In the genomic region with DNA sequence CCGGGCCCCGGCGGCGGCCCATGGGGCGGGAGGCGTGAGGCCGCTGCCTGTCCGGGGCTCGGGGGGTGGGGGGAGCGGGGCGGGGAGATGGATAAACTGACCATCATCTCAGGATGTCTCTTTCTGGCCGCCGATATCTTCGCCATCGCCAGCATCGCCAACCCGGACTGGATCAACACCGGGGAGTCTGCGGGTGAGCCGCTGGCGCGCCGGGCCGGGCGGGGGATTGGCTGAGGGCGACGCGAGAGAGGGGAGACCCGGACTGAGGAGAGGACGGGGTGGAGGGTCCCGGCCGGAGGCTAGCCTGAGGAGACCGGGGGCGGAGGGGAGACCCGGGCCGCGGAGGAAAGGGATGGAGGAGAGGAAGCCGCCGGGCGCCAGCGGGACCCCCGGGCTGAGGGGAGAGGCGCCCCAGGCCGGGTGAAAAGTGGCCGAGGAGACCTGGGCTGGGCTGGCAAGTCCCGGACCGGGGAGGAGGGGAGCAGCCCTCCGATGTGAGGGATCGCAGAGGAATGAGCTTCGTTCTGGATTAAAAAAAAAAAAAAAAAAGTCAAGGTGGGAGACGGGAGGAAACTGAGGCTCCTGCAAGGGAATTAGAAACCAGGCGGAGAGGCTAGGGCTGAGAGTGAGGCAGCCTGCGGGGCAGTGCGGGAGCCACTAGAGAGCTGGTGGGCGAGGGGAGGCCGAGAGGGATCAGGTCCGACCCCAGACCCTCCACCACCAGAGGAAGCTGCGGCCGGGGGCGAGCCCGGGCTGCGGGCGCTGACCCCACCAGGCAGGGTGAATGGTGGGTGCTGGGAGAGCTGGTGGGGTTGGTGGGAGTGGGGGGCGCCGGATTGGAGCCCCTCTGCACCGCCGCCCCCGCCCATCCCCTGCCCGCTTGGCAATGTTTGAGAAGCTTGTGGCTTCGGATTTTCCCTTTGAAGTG, we compare ENCODE assay signal across 8 cellular contexts. TPM values are rescaled to one million over a fixed set of nuclear protein-coding genes. Genes with fewer than 3 reads are reported as not detected.
DNase-seq lines count a peak whose midpoint lies in the region; ATAC-seq and TF ChIP-seq lines count a peak whose summit lies in the region.

No MANE protein-coding gene starts in this region.

- H3K79me2 ChIP-seq in Loucy (ENCODE audit: insufficient read depth, low read length), result peaks cover 26% of the 10 kb centered on the region
- H3K79me2 ChIP-seq in hepatocyte, result peaks cover 51% of the 10 kb centered on the region

- H3K4me1 ChIP-seq in Loucy (ENCODE audit: insufficient read depth, low read length, poor library complexity, severe bottlenecking) (peaks cover 41% of the 10 kb centered on the region), hepatocyte (ENCODE audit: insufficient read depth) (peaks cover 4% of the 10 kb centered on the region)

- intact Hi-C loops in sciatic nerve (cut with DNase I), result loop anchor here (10.0 kb wide), 1 partner anchor 286 kb away; a partner anchor contains a TSS

- H3K27ac ChIP-seq in hepatocyte, result peak overlapping the region; percentile 58

- H3K36me3 Mint-ChIP-seq in activated naive CD8-positive, alpha-beta T cell treated with anti-CD3 and anti-CD28 coated beads for 36 hours, result peaks cover 7% of the 10 kb centered on the region

- H3K4me3 Mint-ChIP-seq in activated naive CD8-positive, alpha-beta T cell treated with anti-CD3 and anti-CD28 coated beads for 36 hours, result peak overlapping the region; percentile 92

- H3K9me3 ChIP-seq in Loucy (ENCODE audit: insufficient read depth, low read depth, low read length), result no peaks in the 10 kb centered on the region
- no peaks in the 10 kb centered on the region for H3K9me3 ChIP-seq in hepatocyte (ENCODE audit: low read depth)

- H3K36me3 ChIP-seq in Loucy (ENCODE audit: insufficient read depth, low read length) (no peaks in the 10 kb centered on the region), hepatocyte (replicated peaks; ENCODE audit: insufficient read depth, low read depth) (no peaks in the 10 kb centered on the region)

- DNase-seq in activated gamma-delta T cell (lab: John Stamatoyannopoulos, UW), result peak; percentile 22
- DNase-seq in activated gamma-delta T cell treated with Interleukin-2 at 50 U/mL for 16 hours, result no peak
- peak; percentile 34 for DNase-seq in activated naive CD8-positive, alpha-beta T cell treated with anti-CD3 and anti-CD28 coated beads for 36 hours
- peak; percentile 13 for DNase-seq in hepatocyte (ENCODE audit: low spot score)
- no peak for DNase-seq in sciatic nerve (ENCODE audit: low spot score)
- no peak for DNase-seq in NCI-H510A (lab: John Stamatoyannopoulos, UW)
- DNase-seq in NCI-H1436 (lab: John Stamatoyannopoulos, UW), result no peak

- H3K9me3 Mint-ChIP-seq in activated naive CD8-positive, alpha-beta T cell treated with anti-CD3 and anti-CD28 coated beads for 36 hours, result no peaks in the 10 kb centered on the region

- ATAC-seq in sciatic nerve, result peak; percentile 36

- WGBS in hepatocyte (ENCODE audit: low lambda C conversion rate, missing lambda C conversion rate), result 5% methylated on average over 28 of the region's 70 CpGs

- H4K20me1 ChIP-seq in Loucy (ENCODE audit: insufficient read depth, low read length, poor library complexity, severe bottlenecking), result peaks cover 19% of the 10 kb centered on the region
- H4K20me1 ChIP-seq in hepatocyte (ENCODE audit: insufficient read depth, poor library complexity, severe bottlenecking), result peaks cover 18% of the 10 kb centered on the region

- H3K9ac ChIP-seq in Loucy (ENCODE audit: low read depth, low read length, poor library complexity, severe bottlenecking), result peak overlapping the region; percentile 81

- peak overlapping the region; percentile 58 for H3K27ac Mint-ChIP-seq in activated naive CD8-positive, alpha-beta T cell treated with anti-CD3 and anti-CD28 coated beads for 36 hours

- H2AFZ ChIP-seq in Loucy (ENCODE audit: low read length) (peak overlapping the region; percentile 85), hepatocyte (peak overlapping the region; percentile 95)

- TF ChIP-seq CTCF in Loucy (conservative IDR thresholded peaks at IDR 0.05; ENCODE audit: low read length) (no peak), hepatocyte (IDR thresholded peaks at IDR 0.05; ENCODE audit: poor library complexity) (no peak)

- H3K4me2 ChIP-seq in Loucy (ENCODE audit: low read depth, low read length, poor library complexity, severe bottlenecking) (peak overlapping the region; percentile 97), hepatocyte (peak overlapping the region; percentile 99)

- H3K4me3 ChIP-seq in Loucy (ENCODE audit: low read length, poor library complexity, severe bottlenecking), result peak overlapping the region; percentile 92
- peak overlapping the region; percentile 94 for H3K4me3 ChIP-seq in hepatocyte

- 0 out of 2 replicates have a peak, but pooled peaks cover 3% of the 10 kb centered on the region for H3F3A ChIP-seq in Loucy (ENCODE audit: low read depth)

- H3K4me1 Mint-ChIP-seq in activated naive CD8-positive, alpha-beta T cell treated with anti-CD3 and anti-CD28 coated beads for 36 hours, result peaks cover 47% of the 10 kb centered on the region

- H3K9me2 ChIP-seq in Loucy (replicated peaks; ENCODE audit: low read depth, low read length), result no peaks in the 10 kb centered on the region
- no peaks in the 10 kb centered on the region for H3K9me2 ChIP-seq in hepatocyte (replicated peaks; ENCODE audit: insufficient read depth)

- no peaks in the 10 kb centered on the region for H3K27me3 ChIP-seq in Loucy (ENCODE audit: insufficient read depth, low read length, poor library complexity, severe bottlenecking)
- no peaks in the 10 kb centered on the region for H3K27me3 ChIP-seq in hepatocyte

- H3K27me3 Mint-ChIP-seq in activated naive CD8-positive, alpha-beta T cell treated with anti-CD3 and anti-CD28 coated beads for 36 hours, result no peaks in the 10 kb centered on the region

RNA-seq across cellular contexts. Expression of a gene that starts 0.6 kb away (rescaled TPM):
- total RNA-seq in activated naive CD8-positive, alpha-beta T cell treated with anti-CD3 and anti-CD28 coated beads for 36 hours, result 1 to 10 TPM; 5.6 TPM
- 16.1 and 24.5 TPM in 2 replicates for total RNA-seq in hepatocyte
- polyA plus RNA-seq in hepatocyte, result 5.7 and 6.5 TPM in 2 replicates
- total RNA-seq in sciatic nerve, result 19.7 TPM

RNA-seq across cellular contexts. Expression of a gene that starts 7.6 kb away (rescaled TPM):
- total RNA-seq in activated naive CD8-positive, alpha-beta T cell treated with anti-CD3 and anti-CD28 coated beads for 36 hours, result not detected
- total RNA-seq in hepatocyte (0.20 TPM in 1 of 2 replicates, not detected in the other), sciatic nerve (not detected)
- not detected in 2 replicates for polyA plus RNA-seq in hepatocyte

RNA-seq across cellular contexts. Expression of a gene that starts 55.3 kb away (rescaled TPM):
- 100 to 1,000 TPM; 291 to 306 TPM for total RNA-seq in activated naive CD8-positive, alpha-beta T cell treated with anti-CD3 and anti-CD28 coated beads for 36 hours
- total RNA-seq in hepatocyte (144 and 166 TPM in 2 replicates), sciatic nerve (169 TPM)
- polyA plus RNA-seq in hepatocyte, result 129 and 138 TPM in 2 replicates

Comparison
In these comparisons a context has a peak if more than half of its experiments do, and no peak if none do; other contexts are left out.
1. DNase-seq: peak in activated gamma-delta T cell (single experiment), activated naive CD8-positive, alpha-beta T cell treated with anti-CD3 and anti-CD28 coated beads for 36 hours (single experiment) and hepatocyte (single experiment); none in activated gamma-delta T cell treated with Interleukin-2 at 50 U/mL for 16 hours (single experiment), sciatic nerve (single experiment), NCI-H510A (single experiment) and NCI-H1436 (single experiment).